Comparison of ENCODE assay signal across 1 cellular context in genomic region chr2:65129613-65130439, GRCh38.
TF ChIP-seq lines count a peak whose summit lies in the region.

Gene RAB1A, minus strand, starts transcription at chr2:65130106. Its CDS starts 191 bp downstream, at chr2:65129915.

TF ChIP-seq in GM23338, 12 proteins besides CTCF, POLR2A, EP300 and RAD21 (continued from another document):
- TF ChIP-seq POLR2AphosphoS5 (IDR thresholded peaks at IDR 0.05; ENCODE audit: low read depth) (peak; percentile 81), STAT1 (IDR thresholded peaks at IDR 0.05; ENCODE audit: unreplicated experiment) (no peak), EZH2phosphoT487 (IDR thresholded peaks at IDR 0.05; ENCODE audit: unreplicated experiment) (no peak), JUNB (IDR thresholded peaks at IDR 0.05; ENCODE audit: unreplicated experiment) (no peak)
- TF ChIP-seq, protein P1, sequence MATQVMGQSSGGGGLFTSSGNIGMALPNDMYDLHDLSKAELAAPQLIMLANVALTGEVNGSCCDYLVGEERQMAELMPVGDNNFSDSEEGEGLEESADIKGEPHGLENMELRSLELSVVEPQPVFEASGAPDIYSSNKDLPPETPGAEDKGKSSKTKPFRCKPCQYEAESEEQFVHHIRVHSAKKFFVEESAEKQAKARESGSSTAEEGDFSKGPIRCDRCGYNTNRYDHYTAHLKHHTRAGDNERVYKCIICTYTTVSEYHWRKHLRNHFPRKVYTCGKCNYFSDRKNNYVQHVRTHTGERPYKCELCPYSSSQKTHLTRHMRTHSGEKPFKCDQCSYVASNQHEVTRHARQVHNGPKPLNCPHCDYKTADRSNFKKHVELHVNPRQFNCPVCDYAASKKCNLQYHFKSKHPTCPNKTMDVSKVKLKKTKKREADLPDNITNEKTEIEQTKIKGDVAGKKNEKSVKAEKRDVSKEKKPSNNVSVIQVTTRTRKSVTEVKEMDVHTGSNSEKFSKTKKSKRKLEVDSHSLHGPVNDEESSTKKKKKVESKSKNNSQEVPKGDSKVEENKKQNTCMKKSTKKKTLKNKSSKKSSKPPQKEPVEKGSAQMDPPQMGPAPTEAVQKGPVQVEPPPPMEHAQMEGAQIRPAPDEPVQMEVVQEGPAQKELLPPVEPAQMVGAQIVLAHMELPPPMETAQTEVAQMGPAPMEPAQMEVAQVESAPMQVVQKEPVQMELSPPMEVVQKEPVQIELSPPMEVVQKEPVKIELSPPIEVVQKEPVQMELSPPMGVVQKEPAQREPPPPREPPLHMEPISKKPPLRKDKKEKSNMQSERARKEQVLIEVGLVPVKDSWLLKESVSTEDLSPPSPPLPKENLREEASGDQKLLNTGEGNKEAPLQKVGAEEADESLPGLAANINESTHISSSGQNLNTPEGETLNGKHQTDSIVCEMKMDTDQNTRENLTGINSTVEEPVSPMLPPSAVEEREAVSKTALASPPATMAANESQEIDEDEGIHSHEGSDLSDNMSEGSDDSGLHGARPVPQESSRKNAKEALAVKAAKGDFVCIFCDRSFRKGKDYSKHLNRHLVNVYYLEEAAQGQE (IDR thresholded peaks at IDR 0.05; ENCODE audit: unreplicated experiment) = no peak
